Comparison of ENCODE assay signal across 10 cellular contexts in the genomic region with DNA sequence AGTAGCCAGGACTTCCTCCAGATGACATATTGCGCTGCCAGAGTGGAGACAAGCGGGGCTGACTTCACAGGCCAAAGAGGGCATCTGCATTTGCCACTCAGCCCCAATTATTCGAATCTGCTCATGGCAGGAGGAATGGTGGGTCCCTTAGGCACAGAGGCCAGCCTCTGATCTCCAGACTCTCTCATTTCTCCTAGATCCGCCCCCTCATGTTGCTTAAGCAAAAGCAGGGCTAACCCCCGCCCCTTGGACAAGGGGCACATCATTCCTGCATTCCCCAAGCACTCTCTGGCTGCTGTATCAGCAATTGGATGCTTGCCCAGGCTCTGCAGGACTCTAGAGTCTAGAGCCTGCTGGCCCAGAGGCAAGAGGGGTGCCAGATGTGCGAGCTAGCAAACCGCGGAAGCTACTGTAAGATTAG.
DNase-seq lines count a peak whose midpoint lies in the region; ATAC-seq, FAIRE-seq and TF ChIP-seq lines count a peak whose summit lies in the region.
"Had no signal": no experiment of that assay in that cellular context is flagged by ENCODE, and none has a peak within 500 bp of the region (broad histone marks: within the 10 kb centered on the region; RNA-seq: fewer than 3 reads in every experiment).

No MANE protein-coding gene starts in this region.

- no peaks in the 10 kb centered on the region for H3K36me3 ChIP-seq in kidney (ENCODE audit: control insufficient read depth in 1 of 2, insufficient read depth in 2 of 2, low read length in 2 of 2)
- no peaks in the 10 kb centered on the region for H3K36me3 ChIP-seq in upper lobe of left lung

- H3K9me3 ChIP-seq in kidney (ENCODE audit: control insufficient read depth in 1 of 2, low read length in 2 of 2) (no peaks in the 10 kb centered on the region), upper lobe of left lung (no peaks in the 10 kb centered on the region)

- intact Hi-C loops in kidney (cut with DNase I) = no loop called here

- ATAC-seq in upper lobe of left lung (ENCODE audit: low FRiP score in 2 of 2) (peak; percentile 39 to 66), GM18868 (IDR thresholded peaks at IDR 0.05; ENCODE audit: unreplicated experiment) (no peak)

- no peak for TF ChIP-seq POLR2A in upper lobe of left lung (IDR thresholded peaks at IDR 0.05)

- DNase-seq in NCI-H1417 (lab: John Stamatoyannopoulos, UW) (peak in 2 of 3 experiments; percentile 1 to 25), NCI-H1417 treated with DMSO at 0.1 percent for 48 hours (lab: John Stamatoyannopoulos, UW) (no peak), amygdala (lab: John Stamatoyannopoulos, UW) (peak in 43 of 56 donors; percentile 2 to 84 (median 29)), kidney (peak; percentile 93), upper lobe of left lung (peak in 1 of 2 donors; percentile 55), foreskin melanocyte (no peak), SKM-1 treated with dmso at 0.1 percent for 144 hours (lab: John Stamatoyannopoulos, UW; ENCODE audit: unreplicated experiment) (no peak)

- H3K9ac ChIP-seq in kidney (ENCODE audit: low read length in 2 of 2) = no peak overlapping the region

- peaks cover 0 to 9% of the 10 kb centered on the region in 2 donors for H3K4me1 ChIP-seq in kidney (ENCODE audit: control insufficient read depth in 1 of 2, insufficient read depth in 1 of 2, low read depth in 1 of 2, low read length in 2 of 2)
- H3K4me1 ChIP-seq in upper lobe of left lung = no peaks in the 10 kb centered on the region

- no peak for FAIRE-seq in kidney (lab: Jason Lieb, UNC)

- WGBS in upper lobe of left lung, 2 donors = 79 to 80% methylated on average over 5 to 8 of the region's 8 CpGs

- TF ChIP-seq CTCF in kidney (IDR thresholded peaks at IDR 0.05; ENCODE audit: borderline replicate concordance, extremely low read depth, insufficient read depth) (no peak), upper lobe of left lung (IDR thresholded peaks at IDR 0.05) (no peak)

- no peak for TF ChIP-seq EP300 in upper lobe of left lung (IDR thresholded peaks at IDR 0.05)

- H3K27me3 ChIP-seq in upper lobe of left lung = no peaks in the 10 kb centered on the region

- H3K4me3 ChIP-seq in kidney (ENCODE audit: low read length in 2 of 2) = no peak overlapping the region
- H3K4me3 ChIP-seq in upper lobe of left lung = no peak overlapping the region

- H3K27ac ChIP-seq in kidney (ENCODE audit: low read depth in 2 of 2, low read length in 2 of 2) (no peak overlapping the region), upper lobe of left lung (no peak overlapping the region)
- H3K27ac ChIP-seq: 22Rv1, epithelial cell of prostate had no signal

Comparison
In these comparisons a context has a peak if more than half of its experiments do, and no peak if none do; other contexts are left out.
1. DNase-seq: peak in NCI-H1417 (2 of 3), amygdala (43 of 56) and kidney (single experiment); none in NCI-H1417 treated with DMSO at 0.1 percent for 48 hours (single experiment), foreskin melanocyte (single experiment) and SKM-1 treated with dmso at 0.1 percent for 144 hours (single experiment).